ENCODE assay signal across 8 cellular contexts in genomic region chr6:52497652-52498408, GRCh38.
A peak's percentile ranks its signal among the peaks of the same experiment; 100 is the strongest.
DNase-seq lines count a peak whose midpoint lies in the region; ATAC-seq and TF ChIP-seq lines count a peak whose summit lies in the region.

No MANE protein-coding gene starts in this region.

- TF ChIP-seq CTCF in GM10266 (IDR thresholded peaks at IDR 0.05; ENCODE audit: control insufficient read depth, insufficient read depth, low read depth, missing control alignments) (no peak), chondrocyte (IDR thresholded peaks at IDR 0.05) (no peak), uterus (IDR thresholded peaks at IDR 0.05) (no peak)
- no peak for TF ChIP-seq CTCF in activated CD8-positive, alpha-beta T cell treated with anti-CD3 and anti-CD28 coated beads for 36 hours (IDR thresholded peaks at IDR 0.05)

- H3K4me1 Mint-ChIP-seq in chondrocyte (ENCODE audit: low read depth) (peaks cover 52% of the 10 kb centered on the region), immature natural killer cell (peaks cover 0 to 10% of the 10 kb centered on the region in 2 donors)
- peaks cover 2% of the 10 kb centered on the region for H3K4me1 Mint-ChIP-seq in activated CD8-positive, alpha-beta T cell treated with anti-CD3 and anti-CD28 coated beads for 36 hours (ENCODE audit: low read depth)

- H3K36me3 Mint-ChIP-seq in chondrocyte (ENCODE audit: low read depth): peaks cover 35% of the 10 kb centered on the region
- H3K36me3 Mint-ChIP-seq in activated CD8-positive, alpha-beta T cell treated with anti-CD3 and anti-CD28 coated beads for 36 hours (ENCODE audit: low read depth): peaks cover 3% of the 10 kb centered on the region
- H3K36me3 Mint-ChIP-seq in immature natural killer cell: peaks cover 5 to 15% (median 9%) of the 10 kb centered on the region in 3 donors

- CTCF ChIA-PET in activated CD8-positive, alpha-beta T cell treated with anti-CD3 and anti-CD28 coated beads for 36 hours (lab: Charles Lee): no interaction called here

- no peaks in the 10 kb centered on the region for H3K4me1 ChIP-seq in uterus

- peak; percentile 85 for ATAC-seq in GM21576 (IDR thresholded peaks at IDR 0.05; ENCODE audit: unreplicated experiment)
- ATAC-seq in activated CD8-positive, alpha-beta T cell treated with anti-CD3 and anti-CD28 coated beads for 36 hours: no peak

- DNase-seq in GM10266 (ENCODE audit: extremely low spot score) (peak; percentile 72), M059J (ENCODE audit: low read depth) (peak; percentile 49), chondrocyte (ENCODE audit: low spot score) (no peak), uterus (peak; percentile 53 to 65), KG1 (lab: John Stamatoyannopoulos, UW) (no peak), immature natural killer cell (no peak)
- no peak for DNase-seq in activated CD8-positive, alpha-beta T cell treated with anti-CD3 and anti-CD28 coated beads for 36 hours

- H3K27ac ChIP-seq in uterus: peak overlapping the region in 1 of 2 donors; percentile 41

- no peak for TF ChIP-seq POLR2A in uterus (IDR thresholded peaks at IDR 0.05)

- intact Hi-C loops in uterus (cut with DNase I; ENCODE audit: low total_unique reads): no loop called here
- intact Hi-C loops in activated CD8-positive, alpha-beta T cell treated with anti-CD3 and anti-CD28 coated beads for 36 hours (cut with micrococcal nuclease): no loop called here

- no peaks in the 10 kb centered on the region for H3K36me3 ChIP-seq in uterus

- no peak overlapping the region for H3K4me3 ChIP-seq in uterus

- H3K27ac Mint-ChIP-seq in chondrocyte (ENCODE audit: unreplicated experiment) (peak overlapping the region; percentile 83), immature natural killer cell (no peak overlapping the region)
- H3K27ac Mint-ChIP-seq in activated CD8-positive, alpha-beta T cell treated with anti-CD3 and anti-CD28 coated beads for 36 hours: no peak overlapping the region

- H3K27me3 Mint-ChIP-seq in chondrocyte (ENCODE audit: low read depth): no peaks in the 10 kb centered on the region
- no peaks in the 10 kb centered on the region for H3K27me3 Mint-ChIP-seq in activated CD8-positive, alpha-beta T cell treated with anti-CD3 and anti-CD28 coated beads for 36 hours
- H3K27me3 Mint-ChIP-seq in immature natural killer cell (ENCODE audit: low read depth in 3 of 3): no peaks in the 10 kb centered on the region

- H3K4me3 Mint-ChIP-seq in chondrocyte (ENCODE audit: unreplicated experiment) (no peak overlapping the region), immature natural killer cell (no peak overlapping the region)
- H3K4me3 Mint-ChIP-seq in activated CD8-positive, alpha-beta T cell treated with anti-CD3 and anti-CD28 coated beads for 36 hours: no peak overlapping the region

- POLR2A ChIA-PET in activated CD8-positive, alpha-beta T cell treated with anti-CD3 and anti-CD28 coated beads for 36 hours (lab: Charles Lee): no interaction called here

- H3K9me3 ChIP-seq in uterus: no peaks in the 10 kb centered on the region

- H3K9me3 Mint-ChIP-seq in chondrocyte (ENCODE audit: low read depth): peaks cover 4% of the 10 kb centered on the region
- H3K9me3 Mint-ChIP-seq in activated CD8-positive, alpha-beta T cell treated with anti-CD3 and anti-CD28 coated beads for 36 hours: peaks cover 3% of the 10 kb centered on the region
- no peaks in the 10 kb centered on the region for H3K9me3 Mint-ChIP-seq in immature natural killer cell

- no peaks in the 10 kb centered on the region for H3K27me3 ChIP-seq in uterus

Comparison
In these comparisons a context has a peak if more than half of its experiments do, and no peak if none do; other contexts are left out.
1. DNase-seq: peak in GM10266 (single experiment), M059J (single experiment) and uterus (2 of 2); none in chondrocyte (single experiment), activated CD8-positive, alpha-beta T cell treated with anti-CD3 and anti-CD28 coated beads for 36 hours (single experiment), KG1 (single experiment) and immature natural killer cell (0 of 3).